Comparison of ENCODE assay signal across 6 cellular contexts in the genomic region with DNA sequence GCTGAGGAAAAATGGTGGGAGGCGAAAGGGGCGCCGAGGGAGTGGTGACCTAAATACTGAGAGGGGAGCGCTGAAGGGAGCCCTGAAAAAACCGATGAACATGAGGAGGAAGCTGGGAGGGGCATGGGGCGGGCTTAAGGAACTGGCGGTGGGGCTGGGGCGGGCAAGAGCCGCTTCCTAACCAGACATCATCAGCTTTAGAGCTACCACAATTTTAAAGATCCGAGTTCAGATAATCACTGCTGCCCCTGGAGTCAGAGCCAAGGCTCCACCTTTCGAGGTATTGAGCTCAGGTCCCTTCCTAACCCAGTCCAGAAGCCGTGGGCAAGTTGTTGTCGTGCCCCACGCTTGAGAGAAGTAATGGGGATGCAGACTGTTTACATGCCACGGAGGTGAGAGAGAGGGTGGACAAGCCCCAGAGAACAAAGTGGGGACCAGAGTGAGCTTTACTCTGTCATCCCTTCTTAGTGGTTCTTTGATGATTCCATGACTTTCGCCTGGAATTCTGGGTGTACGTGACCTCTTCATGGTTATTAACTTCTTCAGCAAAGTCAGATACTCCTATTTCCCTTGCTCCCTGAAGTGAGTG.
DNase-seq lines count a peak whose midpoint lies in the region; TF ChIP-seq lines count a peak whose summit lies in the region.

No MANE protein-coding gene starts in this region.

- peak overlapping the region; percentile 66 for H3K27ac ChIP-seq in subcutaneous abdominal adipose tissue (ENCODE audit: low read depth, low read length)

- H3K4me1 ChIP-seq in Loucy (ENCODE audit: insufficient read depth, low read length, poor library complexity, severe bottlenecking) (peaks cover 40% of the 10 kb centered on the region), subcutaneous abdominal adipose tissue (ENCODE audit: control insufficient read depth in 5 of 5, insufficient read depth in 5 of 5, low read length in 5 of 5) (peaks cover 9 to 32% (median 30%) of the 10 kb centered on the region in 5 donors)

- H3K9ac ChIP-seq in Loucy (ENCODE audit: low read depth, low read length, poor library complexity, severe bottlenecking) (peak overlapping the region; percentile 69), subcutaneous abdominal adipose tissue (ENCODE audit: low read length in 5 of 5) (peak overlapping the region; percentile 64 to 88 (median 74))

- H3K79me2 ChIP-seq in Loucy (ENCODE audit: insufficient read depth, low read length) = peaks cover 66% of the 10 kb centered on the region

- H3K36me3 ChIP-seq in Loucy (ENCODE audit: insufficient read depth, low read length) (peaks cover 38% of the 10 kb centered on the region; the same call in 1 of the 2 replicates), subcutaneous abdominal adipose tissue (ENCODE audit: control insufficient read depth in 5 of 5, insufficient read depth in 5 of 5, low read length in 5 of 5) (peaks cover 23 to 57% (median 41%) of the 10 kb centered on the region in 5 donors)

- H3K27me3 ChIP-seq in Loucy (ENCODE audit: insufficient read depth, low read length, poor library complexity, severe bottlenecking) = no peaks in the 10 kb centered on the region
- H3K27me3 ChIP-seq in subcutaneous abdominal adipose tissue (ENCODE audit: control insufficient read depth in 5 of 5, insufficient read depth in 4 of 5, low read length in 5 of 5) = peaks cover 0 to 3% (median 0%) of the 10 kb centered on the region in 5 donors

- no peaks in the 10 kb centered on the region for H3K9me2 ChIP-seq in Loucy (replicated peaks; ENCODE audit: low read depth, low read length)

- peak; percentile 83 for DNase-seq in NCI-H82 (lab: John Stamatoyannopoulos, UW)
- no peak for DNase-seq in NCI-H82 treated with DMSO at 0.1 percent for 48 hours (lab: John Stamatoyannopoulos, UW; ENCODE audit: unreplicated experiment)
- no peak for DNase-seq in fibroblast of mammary gland (ENCODE audit: low read depth)
- no peak for DNase-seq in ecto neural progenitor cell (ENCODE audit: low spot score)

- TF ChIP-seq CTCF in Loucy (conservative IDR thresholded peaks at IDR 0.05; ENCODE audit: low read length) (no peak), fibroblast of mammary gland (conservative IDR thresholded peaks at IDR 0.05; ENCODE audit: control insufficient read depth, insufficient read depth, low read depth, low read length) (no peak)

- peaks cover 50% of the 10 kb centered on the region for H4K20me1 ChIP-seq in Loucy (ENCODE audit: insufficient read depth, low read length, poor library complexity, severe bottlenecking)

- no peaks in the 10 kb centered on the region for H3K9me3 ChIP-seq in Loucy (ENCODE audit: insufficient read depth, low read depth, low read length)
- H3K9me3 ChIP-seq in subcutaneous abdominal adipose tissue (ENCODE audit: control insufficient read depth in 5 of 5, low read length in 5 of 5) = no peaks in the 10 kb centered on the region

- H2AFZ ChIP-seq in Loucy (ENCODE audit: low read length) = peak overlapping the region; percentile 87

- H3K4me3 ChIP-seq in Loucy (ENCODE audit: low read length, poor library complexity, severe bottlenecking) (peak overlapping the region; percentile 88), fibroblast of mammary gland (ENCODE audit: control insufficient read depth, low read depth, low read length) (peak overlapping the region; percentile 88), subcutaneous abdominal adipose tissue (ENCODE audit: low read depth in 1 of 5, low read length in 5 of 5) (peak overlapping the region; percentile 80 to 93 (median 88))

- H3K4me2 ChIP-seq in Loucy (ENCODE audit: low read depth, low read length, poor library complexity, severe bottlenecking) = peak overlapping the region; percentile 88

- H3F3A ChIP-seq in Loucy (ENCODE audit: low read depth) = no peaks in the 10 kb centered on the region; the same call in 1 of the 2 replicates
